Comparison of ENCODE assay signal across 34 cellular contexts in genomic region chr1:15442759-15443158, GRCh38. TPM values are rescaled to one million over a fixed set of nuclear protein-coding genes. Genes with fewer than 3 reads are reported as not detected.
"Had no signal": no experiment of that assay in that cellular context is flagged by ENCODE, and none has a peak within 500 bp of the region (broad histone marks: within the 10 kb centered on the region; RNA-seq: fewer than 3 reads in every experiment).

No MANE protein-coding gene starts in this region.

- H3K27me3 ChIP-seq: neural progenitor cell, testis, upper lobe of right lung, uterus had no signal

- H3K36me3 ChIP-seq: neural progenitor cell, spleen, suprapubic skin, tibial artery, transverse colon, upper lobe of right lung, uterus had no signal

- ATAC-seq: naive thymus-derived CD4-positive, alpha-beta T cell; natural killer cell; psoas muscle; sciatic nerve; stimulated activated memory B cell treated with anti-CD40 and anti-IgM and Interleukin-4, amounts not matched to agents 10 μg/mL and 1 μg/mL and 100 μg/mL, for 72 hours; stimulated activated naive CD8-positive, alpha-beta T cell treated with anti-CD3 and anti-CD28 coated beads, Interleukin-15, amount 100 ng/mL, for 72 hours; stimulated activated naive CD8-positive, alpha-beta T cell treated with anti-CD3 and anti-CD28 coated beads, Interleukin-15, Interleukin-2, amounts not matched to agents 100 U/mL and 50 U/mL, for 24 hours; upper lobe of right lung had no signal

- H3K4me3 ChIP-seq: neural progenitor cell, psoas muscle, skin epidermis, smooth muscle cell, spleen, suprapubic skin, testis, tibial artery, transverse colon, upper lobe of right lung, uterus had no signal

- H3K4me1 ChIP-seq: neural progenitor cell, parathyroid adenoma, psoas muscle, suprapubic skin, tibial artery, transverse colon, upper lobe of right lung, uterus had no signal

- H3K27ac Mint-ChIP-seq: natural killer cell; nephron; neural progenitor cell; progenitor cell of endocrine pancreas; stimulated activated memory B cell treated with anti-CD40 and anti-IgM and Interleukin-4, amounts not matched to agents 10 μg/mL and 1 μg/mL and 100 μg/mL, for 72 hours; stimulated activated naive CD8-positive, alpha-beta T cell treated with anti-CD3 and anti-CD28 coated beads, Interleukin-15, amount 100 ng/mL, for 72 hours; type B pancreatic cell had no signal

- H3K27me3 Mint-ChIP-seq: type B pancreatic cell had no signal

- DNase-seq: naive thymus-derived CD4-positive, alpha-beta T cell; natural killer cell; occipital lobe; psoas muscle; spleen; stimulated activated CD4-positive, alpha-beta T cell treated with anti-CD3 and anti-CD28 coated beads, Interleukin-12 subunit alpha, Interleukin-12 subunit beta, amount 100 ng/mL, for 4 hours; stimulated activated CD4-positive, alpha-beta T cell treated with anti-CD3 and anti-CD28 coated beads, Interleukin-1b, Interleukin-23, amount 100 ng/mL, for 48 hours; stimulated activated CD4-positive, alpha-beta T cell treated with anti-CD3 and anti-CD28 coated beads, Interleukin-4, amount 100 ng/mL, for 1 hour; stimulated activated CD4-positive, alpha-beta T cell treated with anti-CD3 and anti-CD28 coated beads, Interleukin-4, amount 100 ng/mL, for 4 hours; stimulated activated CD8-positive, alpha-beta memory T cell treated with anti-CD3 and anti-CD28 coated beads, Interleukin-4, amount 100 ng/mL, for 48 hours; stimulated activated naive CD4-positive, alpha-beta T cell; stimulated activated naive CD8-positive, alpha-beta T cell treated with anti-CD3 and anti-CD28 coated beads, Interleukin-15, amount 100 ng/mL, for 72 hours; stimulated activated naive CD8-positive, alpha-beta T cell treated with anti-CD3 and anti-CD28 coated beads, Interleukin-15, Interleukin-2, amounts not matched to agents 100 U/mL and 50 U/mL, for 24 hours; substantia nigra; testis; tibial artery; transverse colon; upper lobe of right lung; uterus had no signal

- H3K4me3 Mint-ChIP-seq: naive thymus-derived CD4-positive, alpha-beta T cell; natural killer cell; nephron; neural progenitor cell; stimulated activated memory B cell treated with anti-CD40 and anti-IgM and Interleukin-4, amounts not matched to agents 10 μg/mL and 1 μg/mL and 100 μg/mL, for 72 hours; stimulated activated naive CD8-positive, alpha-beta T cell treated with anti-CD3 and anti-CD28 coated beads, Interleukin-15, amount 100 ng/mL, for 72 hours; type B pancreatic cell had no signal

- H3K36me3 Mint-ChIP-seq: naive thymus-derived CD4-positive, alpha-beta T cell; natural killer cell; neural progenitor cell; stimulated activated memory B cell treated with anti-CD40 and anti-IgM and Interleukin-4, amounts not matched to agents 10 μg/mL and 1 μg/mL and 100 μg/mL, for 72 hours; type B pancreatic cell had no signal

- H3K4me1 Mint-ChIP-seq: stimulated activated memory B cell treated with anti-CD40 and anti-IgM and Interleukin-4, amounts not matched to agents 10 μg/mL and 1 μg/mL and 100 μg/mL, for 72 hours had no signal

- H3K9me3 ChIP-seq: psoas muscle, spleen, suprapubic skin, testis, tibial artery, transverse colon, upper lobe of right lung, uterus had no signal

- H3K27ac ChIP-seq: neural progenitor cell, parathyroid adenoma, psoas muscle, skin epidermis, spleen, suprapubic skin, testis, tibial artery, transverse colon, upper lobe of right lung, uterus had no signal

RNA-seq across cellular contexts. Expression of gene CTRC, which starts 4.5 kb away (rescaled TPM):
- total RNA-seq: occipital lobe, osteocyte, renal cortical epithelial cell, smooth muscle cell, urinary bladder had no signal
- polyA plus RNA-seq: naive thymus-derived CD4-positive, alpha-beta T cell; neural cell; right cardiac atrium had no signal

RNA-seq across cellular contexts. Expression of gene CELA2A, which starts 13.8 kb away (rescaled TPM):
- total RNA-seq: naive thymus-derived CD4-positive, alpha-beta T cell; natural killer cell; occipital lobe; osteocyte; progenitor cell of endocrine pancreas; renal cortical epithelial cell; right cardiac atrium; suprapubic skin; transverse colon; upper lobe of right lung; urinary bladder; uterus had no signal
- polyA plus RNA-seq: naive thymus-derived CD4-positive, alpha-beta T cell; neural cell; right cardiac atrium; smooth muscle cell; urinary bladder had no signal

RNA-seq across cellular contexts. Expression of gene CELA2B, which starts 33.1 kb away (rescaled TPM):
- total RNA-seq: naive thymus-derived CD4-positive, alpha-beta T cell; natural killer cell; occipital lobe; osteocyte; progenitor cell of endocrine pancreas; renal cortical epithelial cell; right cardiac atrium; sciatic nerve; smooth muscle cell; spleen; suprapubic skin; transverse colon; upper lobe of right lung; uterus had no signal
- polyA plus RNA-seq: naive thymus-derived CD4-positive, alpha-beta T cell; neural cell; psoas muscle; right cardiac atrium; smooth muscle cell; urinary bladder had no signal
